ENCODE assay signal across 36 cellular contexts in the genomic region with DNA sequence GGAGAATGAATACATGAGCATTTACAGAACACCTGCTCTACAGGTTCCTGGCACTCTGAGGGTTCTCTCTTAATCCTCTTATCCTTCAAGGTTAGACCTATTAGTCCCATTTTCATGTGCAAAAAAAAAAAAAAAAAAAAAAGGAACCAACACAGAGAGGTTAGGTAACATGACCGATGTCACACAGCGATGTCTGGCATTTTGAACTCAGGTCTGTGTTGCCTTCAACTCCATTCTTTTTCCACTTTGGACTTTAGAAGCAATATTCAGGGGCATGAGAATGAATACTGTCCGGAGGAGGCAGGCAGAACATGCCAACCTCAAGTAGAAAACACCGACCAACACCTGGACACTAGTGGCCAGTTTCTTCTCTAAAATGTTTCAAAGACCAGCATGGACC. TPM values are rescaled to one million over a fixed set of nuclear protein-coding genes. Genes with fewer than 3 reads are reported as not detected.
"Had no signal": no experiment of that assay in that cellular context is flagged by ENCODE, and none has a peak within 500 bp of the region (broad histone marks: within the 10 kb centered on the region; RNA-seq: fewer than 3 reads in every experiment).

No MANE protein-coding gene starts in this region.

- H3K4me3 ChIP-seq: adrenal gland, body of pancreas, breast epithelium had no signal

- H3K9me3 ChIP-seq: adrenal gland, body of pancreas, breast epithelium had no signal

- DNase-seq: activated B cell treated with CpG ODN at 0.5 μM for 24 hours; activated CD4-positive, alpha-beta memory T cell treated with anti-CD3 and anti-CD28 coated beads, Interleukin-2, amount 10 ng/mL, durations not matched to agents 7 days and 5 days; activated CD4-positive, alpha-beta T cell treated with anti-CD3 and anti-CD28 coated beads for 1 hour; activated CD4-positive, alpha-beta T cell treated with anti-CD3 and anti-CD28 coated beads for 36 hours; activated CD4-positive, alpha-beta T cell treated with anti-CD3 and anti-CD28 coated beads for 48 hours; activated CD4-positive, alpha-beta T cell treated with anti-CD3 and anti-CD28 coated beads, Interleukin-2, amount 10 ng/mL, durations not matched to agents 7 days and 5 days; activated CD4-positive, alpha-beta T cell treated with anti-CD3 and anti-CD28 coated beads, Interleukin-2, amount 50 U/mL, for 48 hours; activated CD8-positive, alpha-beta memory T cell treated with anti-CD3 and anti-CD28 coated beads for 24 hours; activated CD8-positive, alpha-beta memory T cell treated with anti-CD3 and anti-CD28 coated beads, Interleukin-2, amount 10 ng/mL, durations not matched to agents 7 days and 5 days; activated CD8-positive, alpha-beta T cell treated with anti-CD3 and anti-CD28 coated beads, Interleukin-2, amount 10 ng/mL, durations not matched to agents 7 days and 5 days; activated effector memory CD4-positive, alpha-beta T cell treated with anti-CD3 and anti-CD28 coated beads, Interleukin-2, amount 50 U/mL, for 16 hours; activated gamma-delta T cell treated with Interleukin-2 at 50 U/mL for 16 hours; activated naive CD4-positive, alpha-beta T cell; activated naive CD4-positive, alpha-beta T cell treated with anti-CD3 and anti-CD28 coated beads for 36 hours; activated naive CD4-positive, alpha-beta T cell treated with anti-CD3 and anti-CD28 coated beads, Interleukin-2, amount 50 U/mL, for 16 hours; activated naive CD8-positive, alpha-beta T cell treated with anti-CD3 and anti-CD28 coated beads for 36 hours; activated T-cell treated with anti-CD3 and anti-CD28 coated beads for 4 hours; activated T-cell treated with anti-CD3 and anti-CD28 coated beads, Interleukin-2, amount 50 U/mL, for 1 hour; activated T-cell treated with anti-CD3 and anti-CD28 coated beads, Interleukin-2, amount 50 U/mL, for 4 hours; activated T-cell treated with anti-CD3 and anti-CD28 coated beads, Interleukin-2, amount 50 U/mL, for 72 hours; adrenal gland; amniotic stem cell; aorta; body of pancreas; brain microvascular endothelial cell; central memory CD4-positive, alpha-beta T cell; T-helper 2 cell; T-helper 9 cell had no signal

- ATAC-seq: activated CD4-positive, alpha-beta T cell treated with anti-CD3 and anti-CD28 coated beads for 36 hours; activated CD8-positive, alpha-beta memory T cell treated with anti-CD3 and anti-CD28 coated beads, Interleukin-2, amount 10 ng/mL, durations not matched to agents 7 days and 5 days; activated CD8-positive, alpha-beta T cell treated with anti-CD3 and anti-CD28 coated beads, Interleukin-2, amount 10 ng/mL, durations not matched to agents 7 days and 5 days; activated naive CD4-positive, alpha-beta T cell treated with anti-CD3 and anti-CD28 coated beads, Interleukin-2, amount 50 U/mL, for 72 hours; activated T-cell treated with anti-CD3 and anti-CD28 coated beads, Interleukin-2, amount 50 U/mL, for 4 hours; activated T-cell treated with anti-CD3 and anti-CD28 coated beads, Interleukin-2, amount 50 U/mL, for 72 hours; activated T-helper 17 cell treated with anti-CD3 and anti-CD28 coated beads, Interleukin-2, amount 50 U/mL, for 72 hours; body of pancreas had no signal

- FAIRE-seq: astrocyte, colon, TTC549 had no signal

- H3K27ac ChIP-seq: adrenal gland, body of pancreas, brain microvascular endothelial cell, breast epithelium, VCaP had no signal

- H3K4me1 ChIP-seq: adrenal gland, body of pancreas, breast epithelium had no signal

- H3K36me3 ChIP-seq: adrenal gland, brain microvascular endothelial cell, breast epithelium had no signal

- H3K27me3 ChIP-seq: brain microvascular endothelial cell had no signal

RNA-seq across cellular contexts. Expression of gene SYN3, which starts 10.4 kb away (rescaled TPM):
- total RNA-seq: activated CD4-positive, alpha-beta memory T cell treated with anti-CD3 and anti-CD28 coated beads, Interleukin-2, amount 10 ng/mL, durations not matched to agents 7 days and 5 days; activated CD4-positive, alpha-beta T cell treated with anti-CD3 and anti-CD28 coated beads for 36 hours; activated CD4-positive, alpha-beta T cell treated with anti-CD3 and anti-CD28 coated beads, Interleukin-2, amount 10 ng/mL, durations not matched to agents 7 days and 5 days; activated CD8-positive, alpha-beta memory T cell treated with anti-CD3 and anti-CD28 coated beads, Interleukin-2, amount 10 ng/mL, durations not matched to agents 7 days and 5 days; activated CD8-positive, alpha-beta T cell treated with anti-CD3 and anti-CD28 coated beads, Interleukin-2, amount 10 ng/mL, durations not matched to agents 7 days and 5 days; activated naive CD4-positive, alpha-beta T cell treated with anti-CD3 and anti-CD28 coated beads for 36 hours; activated naive CD4-positive, alpha-beta T cell treated with anti-CD3 and anti-CD28 coated beads, Interleukin-2, amount 50 U/mL, for 72 hours; activated naive CD8-positive, alpha-beta T cell treated with anti-CD3 and anti-CD28 coated beads for 36 hours; activated T-cell treated with anti-CD3 and anti-CD28 coated beads, Interleukin-2, amount 50 U/mL, for 4 hours; activated T-cell treated with anti-CD3 and anti-CD28 coated beads, Interleukin-2, amount 50 U/mL, for 72 hours; activated T-helper 1 cell treated with anti-CD3 and anti-CD28 coated beads, Interleukin-12 subunit alpha, Interleukin-12 subunit beta, Interleukin-2, Interleukin-4 antibody, amounts not matched to agents 30 ng/mL and 10 ng/mL and 1 ng/mL, durations not matched to agents 14 hours and 24 hours and 36 hours; activated T-helper 17 cell treated with anti-CD3 and anti-CD28 coated beads, Interleukin-2, amount 50 U/mL, for 72 hours; body of pancreas had no signal
